In the genomic region with DNA sequence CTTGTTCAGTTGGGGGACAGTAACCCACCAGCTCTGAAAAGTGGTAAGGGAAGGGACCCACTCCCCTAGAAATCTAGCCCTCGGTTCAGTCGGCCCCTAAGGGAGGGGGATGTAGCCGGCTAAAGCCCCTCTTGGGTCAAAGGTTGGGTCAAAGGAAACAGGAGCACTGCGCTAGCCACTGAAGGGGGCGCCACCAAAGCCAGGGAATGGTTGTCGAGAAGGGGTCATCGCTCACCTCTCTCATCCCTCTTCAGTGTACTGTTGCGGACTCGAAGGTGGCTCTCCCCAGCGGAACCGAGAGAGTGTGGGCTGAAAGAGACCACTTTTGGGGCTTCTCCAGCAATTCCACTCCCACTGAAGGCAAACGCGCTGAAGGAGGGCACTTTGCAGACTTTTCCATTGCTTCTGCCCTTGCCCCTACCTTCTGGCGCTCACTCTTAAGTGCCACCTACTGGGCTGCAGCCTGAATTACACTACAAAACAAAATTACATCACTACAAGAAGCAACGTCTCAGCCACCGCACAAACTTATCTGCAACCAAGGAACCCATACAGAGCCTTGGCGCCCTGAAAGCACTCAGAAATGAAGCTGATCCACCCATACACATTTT, we compare ENCODE assay signal across 9 cellular contexts.
DNase-seq lines count a peak whose midpoint lies in the region; ATAC-seq lines count a peak whose summit lies in the region.
"Had no signal": no experiment of that assay in that cellular context is flagged by ENCODE, and none has a peak within 500 bp of the region (broad histone marks: within the 10 kb centered on the region; RNA-seq: fewer than 3 reads in every experiment).

No MANE protein-coding gene starts in this region.

- POLR2A ChIA-PET in T-cell (lab: Charles Lee): no interaction called here

- H3K4me1 Mint-ChIP-seq in T-cell: no peaks in the 10 kb centered on the region

- H3K4me3 Mint-ChIP-seq in T-cell: no peak overlapping the region

- CTCF ChIA-PET in T-cell (lab: Charles Lee): no interaction called here

- H3K27ac Mint-ChIP-seq in T-cell: no peak overlapping the region

- no peaks in the 10 kb centered on the region for H3K9me3 Mint-ChIP-seq in T-cell

- peak; percentile 56 for DNase-seq in ELR (ENCODE audit: low read depth)
- DNase-seq in H4 (ENCODE audit: low spot score): peak; percentile 35
- DNase-seq in SKM-1 treated with dmso at 0.1 percent for 144 hours (lab: John Stamatoyannopoulos, UW; ENCODE audit: unreplicated experiment): peak; percentile 22
- DNase-seq in left colon: no peak
- no peak for DNase-seq in T-cell
- DNase-seq in OCI-M2 (lab: John Stamatoyannopoulos, UW; ENCODE audit: unreplicated experiment): no peak
- DNase-seq in occipital lobe (lab: John Stamatoyannopoulos, UW): no peak
- DNase-seq: anterior cingulate cortex had no signal

- H3K27me3 Mint-ChIP-seq in T-cell: peaks cover 4 to 11% of the 10 kb centered on the region in 2 donors

- intact Hi-C loops in left colon (cut with DNase I, micrococcal nuclease): no loop called here

- peak; percentile 22 for ATAC-seq in left colon
- no peak for ATAC-seq in T-cell (replicated peaks in 1 of 4)
- no peak for ATAC-seq in GM21825 (IDR thresholded peaks at IDR 0.05; ENCODE audit: unreplicated experiment)

- no peaks in the 10 kb centered on the region for H3K36me3 Mint-ChIP-seq in T-cell

Comparison
In these comparisons a context has a peak if more than half of its experiments do, and no peak if none do; other contexts are left out.
1. DNase-seq: peak in ELR (single experiment), H4 (single experiment) and SKM-1 treated with dmso at 0.1 percent for 144 hours (single experiment); none in left colon (0 of 2), T-cell (0 of 34), OCI-M2 (single experiment) and occipital lobe (single experiment).